Comparison of ENCODE assay signal across 8 cellular contexts in genomic region chr14:93113678-93114067, GRCh38. TPM values are rescaled to one million over a fixed set of nuclear protein-coding genes. Genes with fewer than 3 reads are reported as not detected.
DNase-seq lines count a peak whose midpoint lies in the region; ATAC-seq and TF ChIP-seq lines count a peak whose summit lies in the region.

No MANE protein-coding gene starts in this region.

- intact Hi-C loops in activated CD4-positive, alpha-beta T cell treated with anti-CD3 and anti-CD28 coated beads for 36 hours (cut with DNase I, micrococcal nuclease), result loop anchor here (1.0 to 10.0 kb wide), 7 partner anchors 10 to 501 kb away; partner anchors contain the start of genes BTBD7 (in 1 of the 2) and MOAP1 (in 1 of the 2)
- intact Hi-C loops in adrenal gland (cut with DNase I), result no loop called here

- H3K9me3 Mint-ChIP-seq in activated CD4-positive, alpha-beta T cell treated with anti-CD3 and anti-CD28 coated beads for 36 hours (ENCODE audit: low read depth), result no peaks in the 10 kb centered on the region
- H3K9me3 Mint-ChIP-seq in activated T-helper 17 cell treated with anti-CD3 and anti-CD28 coated beads, Interleukin-2, amount 50 U/mL, for 72 hours, result no peaks in the 10 kb centered on the region

- H3K4me3 ChIP-seq in adrenal gland, result peak overlapping the region in 1 of 4 donors; percentile 58

- peaks cover 15 to 32% of the 10 kb centered on the region in 2 donors for H3K4me1 ChIP-seq in adrenal gland (replicated peaks in 1 of 2)

- 79 to 100% (median 82%) methylated on average over 1 to 8 of the region's 8 CpGs for WGBS in adrenal gland, 4 donors

- no peaks in the 10 kb centered on the region for H3K9me3 ChIP-seq in adrenal gland (replicated peaks in 1 of 3)

- H3K4me1 Mint-ChIP-seq in activated CD4-positive, alpha-beta T cell treated with anti-CD3 and anti-CD28 coated beads for 36 hours, result peaks cover 23% of the 10 kb centered on the region
- H3K4me1 Mint-ChIP-seq in activated T-helper 17 cell treated with anti-CD3 and anti-CD28 coated beads, Interleukin-2, amount 50 U/mL, for 72 hours, result peaks cover 12% of the 10 kb centered on the region

- H3K36me3 ChIP-seq in adrenal gland (replicated peaks in 1 of 2), result no peaks in the 10 kb centered on the region

- DNase-seq in activated CD4-positive, alpha-beta T cell treated with anti-CD3 and anti-CD28 coated beads for 36 hours, result peak; percentile 19
- no peak for DNase-seq in activated CD4-positive, alpha-beta T cell treated with anti-CD3 and anti-CD28 coated beads, Interleukin-2, amount 50 U/mL, for 1 hour
- DNase-seq in kidney tubule cell (ENCODE audit: low spot score), result peak; percentile 11
- DNase-seq in NCI-H187 (lab: John Stamatoyannopoulos, UW), result no peak
- no peak for DNase-seq in adrenal gland
- DNase-seq in NCI-H226, result no peak

- H3K4me3 Mint-ChIP-seq in activated CD4-positive, alpha-beta T cell treated with anti-CD3 and anti-CD28 coated beads for 36 hours, result peak overlapping the region; percentile 78
- peak overlapping the region; percentile 84 for H3K4me3 Mint-ChIP-seq in activated T-helper 17 cell treated with anti-CD3 and anti-CD28 coated beads, Interleukin-2, amount 50 U/mL, for 72 hours

- H3K36me3 Mint-ChIP-seq in activated CD4-positive, alpha-beta T cell treated with anti-CD3 and anti-CD28 coated beads for 36 hours (ENCODE audit: low read depth), result no peaks in the 10 kb centered on the region
- H3K36me3 Mint-ChIP-seq in activated T-helper 17 cell treated with anti-CD3 and anti-CD28 coated beads, Interleukin-2, amount 50 U/mL, for 72 hours (ENCODE audit: low read depth), result no peaks in the 10 kb centered on the region

- POLR2A ChIA-PET in activated CD4-positive, alpha-beta T cell treated with anti-CD3 and anti-CD28 coated beads for 36 hours (lab: Charles Lee), result interaction anchor here (0.5 to 1.9 kb wide), 3 partner anchors 10 to 1360 kb away, joined by 3 to 8 read pairs (median 5); partner anchors contain the start of genes LYSET and MOAP1

- H3K27ac Mint-ChIP-seq in activated CD4-positive, alpha-beta T cell treated with anti-CD3 and anti-CD28 coated beads for 36 hours, result no peak overlapping the region
- H3K27ac Mint-ChIP-seq in activated T-helper 17 cell treated with anti-CD3 and anti-CD28 coated beads, Interleukin-2, amount 50 U/mL, for 72 hours, result peak overlapping the region; percentile 84

- ATAC-seq in activated CD4-positive, alpha-beta T cell treated with anti-CD3 and anti-CD28 coated beads for 36 hours, result no peak
- no peak for ATAC-seq in activated T-helper 17 cell treated with anti-CD3 and anti-CD28 coated beads, Interleukin-2, amount 50 U/mL, for 72 hours (replicated peaks)

- peaks cover 2% of the 10 kb centered on the region for H3K27me3 Mint-ChIP-seq in activated CD4-positive, alpha-beta T cell treated with anti-CD3 and anti-CD28 coated beads for 36 hours
- H3K27me3 Mint-ChIP-seq in activated T-helper 17 cell treated with anti-CD3 and anti-CD28 coated beads, Interleukin-2, amount 50 U/mL, for 72 hours, result no peaks in the 10 kb centered on the region

- H3K27ac ChIP-seq in temporal lobe (ENCODE audit: low read depth, low read length) (peak overlapping the region; percentile 88), adrenal gland (peak overlapping the region in 1 of 5 donors; percentile 60)

- CTCF ChIA-PET in activated CD4-positive, alpha-beta T cell treated with anti-CD3 and anti-CD28 coated beads for 36 hours (lab: Charles Lee), result interaction anchor here (0.5 to 3.5 kb wide), 59 partner anchors 9 to 1082 kb away, joined by 3 to 43 read pairs (median 5); partner anchors contain the start of genes GON7, LYSET, MOAP1 and UBR7

- peak in 1 of 2 donors; percentile 1 for TF ChIP-seq POLR2A in adrenal gland (IDR thresholded peaks at IDR 0.05)

- no peak for TF ChIP-seq CTCF in adrenal gland (IDR thresholded peaks at IDR 0.05)

- no peaks in the 10 kb centered on the region for H3K27me3 ChIP-seq in adrenal gland

RNA-seq across cellular contexts. Expression of gene ITPK1, which starts 2.1 kb away (rescaled TPM):
- total RNA-seq in activated CD4-positive, alpha-beta T cell treated with anti-CD3 and anti-CD28 coated beads for 36 hours, result 10 to 100 TPM; 31.0 to 35.5 TPM
- total RNA-seq in activated T-helper 17 cell treated with anti-CD3 and anti-CD28 coated beads, Interleukin-2, amount 50 U/mL, for 72 hours, result 10 to 100 TPM; 32.1 to 48.9 TPM
- total RNA-seq in temporal lobe (23.1 TPM), adrenal gland (100 to 1,000 TPM in 1 of 8 donors, 10 to 100 TPM in 7; 43.3 to 182 (median 51.9) TPM)
- polyA plus RNA-seq in adrenal gland, result 100 to 1,000 TPM in 1 of 3 donors, 10 to 100 TPM in 2; 31.9 to 148 (median 40.2) TPM

Comparison
In these comparisons a context has a peak if more than half of its experiments do, and no peak if none do; other contexts are left out.
1. DNase-seq: peak in activated CD4-positive, alpha-beta T cell treated with anti-CD3 and anti-CD28 coated beads for 36 hours (single experiment) and kidney tubule cell (single experiment); none in activated CD4-positive, alpha-beta T cell treated with anti-CD3 and anti-CD28 coated beads, Interleukin-2, amount 50 U/mL, for 1 hour (single experiment), NCI-H187 (0 of 2), adrenal gland (0 of 7) and NCI-H226 (single experiment).
2. intact Hi-C loops: an anchor here in activated CD4-positive, alpha-beta T cell treated with anti-CD3 and anti-CD28 coated beads for 36 hours (1.0 to 10.0 kb wide); none called in adrenal gland.